Comparison of ENCODE assay signal across 1 cellular context in genomic region chr1:151156515-151156819, GRCh38.
TF ChIP-seq lines count a peak whose summit lies in the region.

TSS of gene TNFAIP8L2 (plus strand) at chr1:151156649. CDS start at chr1:151158698, 2,049 bp downstream.

TF ChIP-seq in SK-N-SH, 30 proteins besides CTCF, POLR2A, EP300 and RAD21 (continued from another document):
- no peak for TF ChIP-seq IRF3 (IDR thresholded peaks at IDR 0.05; ENCODE audit: low read depth, low read length)
- no peak for TF ChIP-seq SIN3A (IDR thresholded peaks at IDR 0.05; ENCODE audit: borderline replicate concordance, low read depth, low read length)
